Comparison of ENCODE assay signal across 17 cellular contexts in genomic region chr2:190432567-190433231, GRCh38. TPM values are rescaled to one million over a fixed set of nuclear protein-coding genes. Genes with fewer than 3 reads are reported as not detected.
DNase-seq lines count a peak whose midpoint lies in the region; ATAC-seq and TF ChIP-seq lines count a peak whose summit lies in the region.
"Had no signal": no experiment of that assay in that cellular context is flagged by ENCODE, and none has a peak within 500 bp of the region (broad histone marks: within the 10 kb centered on the region; RNA-seq: fewer than 3 reads in every experiment).

No MANE protein-coding gene starts in this region.

- H3K4me3 Mint-ChIP-seq in CD4-positive, CD25-positive, alpha-beta regulatory T cell: peak overlapping the region in 2 of 4 donors; percentile 1 to 26
- peak overlapping the region; percentile 71 for H3K4me3 Mint-ChIP-seq in T-helper 17 cell

- intact Hi-C loops in left colon (cut with DNase I, micrococcal nuclease): no loop called here

- H3K4me1 Mint-ChIP-seq in CD4-positive, CD25-positive, alpha-beta regulatory T cell: peaks cover 30 to 73% (median 56%) of the 10 kb centered on the region in 4 donors
- peaks cover 46% of the 10 kb centered on the region for H3K4me1 Mint-ChIP-seq in T-helper 17 cell

- H3K27ac ChIP-seq in CD4-positive, CD25-positive, alpha-beta regulatory T cell (ENCODE audit: insufficient read depth, low read length, poor library complexity, severe bottlenecking): no peak overlapping the region
- H3K27ac ChIP-seq: body of pancreas, foreskin keratinocyte had no signal

- no peak for DNase-seq in CD4-positive, CD25-positive, alpha-beta regulatory T cell
- DNase-seq in GM13976 (ENCODE audit: low spot score): peak; percentile 45
- no peak for DNase-seq in T-helper 17 cell
- DNase-seq in left colon: peak; percentile 19 to 35
- DNase-seq in activated CD4-positive, CD25-positive, alpha-beta regulatory T cell treated with anti-CD3 and anti-CD28 coated beads, Interleukin-2, amount 50 U/mL, for 72 hours: no peak
- no peak for DNase-seq in NAMALWA (ENCODE audit: low spot score)
- no peak for DNase-seq in NCI-H526 (lab: John Stamatoyannopoulos, UW)
- no peak for DNase-seq in glomerular visceral epithelial cell (ENCODE audit: extremely low spot score)
- DNase-seq: activated CD4-positive, CD25-positive, alpha-beta regulatory T cell; body of pancreas; DMS79; effector CD4-positive, alpha-beta T cell; foreskin keratinocyte; islet precursor cell; NCI-H1105; stimulated activated CD4-positive, alpha-beta T cell treated with anti-CD3 and anti-CD28 coated beads, Interleukin-15, amount 100 ng/mL, for 24 hours had no signal

- H3K27me3 ChIP-seq in CD4-positive, CD25-positive, alpha-beta regulatory T cell (ENCODE audit: control insufficient read depth, insufficient read depth, low read length): no peaks in the 10 kb centered on the region
- H3K27me3 ChIP-seq: body of pancreas, foreskin keratinocyte had no signal

- peaks cover 21% of the 10 kb centered on the region for H3K4me1 ChIP-seq in CD4-positive, CD25-positive, alpha-beta regulatory T cell (ENCODE audit: control insufficient read depth, insufficient read depth, low read length, poor library complexity, severe bottlenecking)
- H3K4me1 ChIP-seq: body of pancreas, foreskin keratinocyte had no signal

- ATAC-seq in CD4-positive, CD25-positive, alpha-beta regulatory T cell (ENCODE audit: low read depth in 2 of 2): no peak
- ATAC-seq in T-helper 17 cell (no peak), left colon (peak; percentile 96)
- ATAC-seq: body of pancreas, foreskin keratinocyte had no signal

- TF ChIP-seq CTCF in GM13976 (IDR thresholded peaks at IDR 0.05; ENCODE audit: borderline replicate concordance, control extremely low read depth, extremely low read depth, insufficient read depth, missing control alignments): no peak

- H3K9me3 ChIP-seq in CD4-positive, CD25-positive, alpha-beta regulatory T cell (ENCODE audit: control insufficient read depth in 2 of 2, low read length in 2 of 2): no peaks in the 10 kb centered on the region
- H3K9me3 ChIP-seq in T-helper 17 cell (ENCODE audit: control insufficient read depth, low read length, poor library complexity, severe bottlenecking): no peaks in the 10 kb centered on the region
- H3K9me3 ChIP-seq: body of pancreas had no signal

- no peak overlapping the region for H3K4me3 ChIP-seq in CD4-positive, CD25-positive, alpha-beta regulatory T cell (ENCODE audit: low read depth, low read length)
- H3K4me3 ChIP-seq: body of pancreas had no signal

- H3K27me3 Mint-ChIP-seq in CD4-positive, CD25-positive, alpha-beta regulatory T cell: no peaks in the 10 kb centered on the region
- H3K27me3 Mint-ChIP-seq in T-helper 17 cell: no peaks in the 10 kb centered on the region
- H3K27me3 Mint-ChIP-seq: IgD-negative memory B cell had no signal

- H3K9me3 Mint-ChIP-seq in CD4-positive, CD25-positive, alpha-beta regulatory T cell: peaks cover 0 to 4% (median 3%) of the 10 kb centered on the region in 7 donors

- H3K36me3 ChIP-seq in CD4-positive, CD25-positive, alpha-beta regulatory T cell (ENCODE audit: control insufficient read depth, insufficient read depth, low read length): peaks cover 22% of the 10 kb centered on the region

- in situ Hi-C loops in GM13976 (cut with MboI; ENCODE audit: low sequenced_read_pairs, unreplicated experiment): no loop called here

- peaks cover 49% of the 10 kb centered on the region for H3K36me3 Mint-ChIP-seq in CD4-positive, CD25-positive, alpha-beta regulatory T cell
- H3K36me3 Mint-ChIP-seq in T-helper 17 cell (ENCODE audit: low read depth): peaks cover 11% of the 10 kb centered on the region

- peak overlapping the region in 2 of 3 donors; percentile 16 to 89 for H3K27ac Mint-ChIP-seq in CD4-positive, CD25-positive, alpha-beta regulatory T cell
- H3K27ac Mint-ChIP-seq in T-helper 17 cell: peak overlapping the region; percentile 90

RNA-seq across cellular contexts. Expression of gene MFSD6, which starts 24.5 kb away (rescaled TPM):
- 67.1 TPM for total RNA-seq in CD4-positive, CD25-positive, alpha-beta regulatory T cell
- 10 to 100 TPM; 24.0 to 38.8 (median 27.2) TPM for polyA plus RNA-seq in CD4-positive, CD25-positive, alpha-beta regulatory T cell
- total RNA-seq in T-helper 17 cell (10 to 100 TPM; 36.2 to 55.6 TPM), left colon (10 to 100 TPM; 71.8 to 84.6 TPM)

Comparison
In these comparisons a context has a peak if more than half of its experiments do, and no peak if none do; other contexts are left out.
1. DNase-seq: peak in GM13976 (single experiment) and left colon (2 of 2); none in CD4-positive, CD25-positive, alpha-beta regulatory T cell (0 of 3), T-helper 17 cell (0 of 3), activated CD4-positive, CD25-positive, alpha-beta regulatory T cell treated with anti-CD3 and anti-CD28 coated beads, Interleukin-2, amount 50 U/mL, for 72 hours (single experiment), NAMALWA (single experiment), NCI-H526 (0 of 2) and glomerular visceral epithelial cell (single experiment).